Comparison of ENCODE assay signal across 18 cellular contexts in the genomic region with DNA sequence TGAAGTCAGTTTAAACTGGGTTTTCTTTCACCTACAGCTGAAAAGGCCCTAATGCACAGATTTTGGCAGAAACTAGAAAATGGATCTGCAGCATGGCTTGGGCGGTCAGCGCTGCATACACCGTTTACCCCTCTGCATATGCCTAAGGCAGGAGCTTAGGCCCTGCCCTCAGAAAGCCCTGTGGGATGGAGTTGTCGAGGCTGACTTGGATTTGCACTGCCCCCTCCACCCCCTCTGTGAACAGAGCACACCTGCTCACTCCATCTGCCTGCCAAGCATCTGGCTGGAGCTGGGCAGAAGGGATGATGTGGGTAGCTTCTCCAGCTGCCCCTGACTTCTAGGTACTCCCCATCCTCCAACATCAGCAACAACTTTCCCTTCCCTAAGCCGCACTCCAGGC. TPM values are rescaled to one million over a fixed set of nuclear protein-coding genes. Genes with fewer than 3 reads are reported as not detected.
DNase-seq lines count a peak whose midpoint lies in the region; ATAC-seq, FAIRE-seq and TF ChIP-seq lines count a peak whose summit lies in the region.
"Had no signal": no experiment of that assay in that cellular context is flagged by ENCODE, and none has a peak within 500 bp of the region (broad histone marks: within the 10 kb centered on the region; RNA-seq: fewer than 3 reads in every experiment).

No MANE protein-coding gene starts in this region.

- peaks cover 11% of the 10 kb centered on the region for H3K36me3 Mint-ChIP-seq in chondrocyte (ENCODE audit: low read depth)

- H3K27ac Mint-ChIP-seq in stimulated activated naive CD8-positive, alpha-beta T cell treated with anti-CD3 and anti-CD28 coated beads, Interleukin-15, amount 100 ng/mL, for 72 hours: peak overlapping the region; percentile 52 to 77
- no peak overlapping the region for H3K27ac Mint-ChIP-seq in chondrocyte (ENCODE audit: unreplicated experiment)
- H3K27ac Mint-ChIP-seq: IgD-negative memory B cell had no signal

- H3K9me3 ChIP-seq in small intestine (ENCODE audit: control insufficient read depth, low read depth): no peaks in the 10 kb centered on the region
- H3K9me3 ChIP-seq: HAP-1 had no signal

- no peak for FAIRE-seq in small intestine (lab: Jason Lieb, UNC)

- H3K27ac ChIP-seq in temporal lobe (ENCODE audit: low read depth, low read length): peak overlapping the region; percentile 33
- H3K27ac ChIP-seq in small intestine (ENCODE audit: low read depth in 1 of 2, low read length in 1 of 2): no peak overlapping the region
- H3K27ac ChIP-seq: C4-2B had no signal

- H3K4me3 ChIP-seq in small intestine (ENCODE audit: low read depth in 1 of 2, low read length in 2 of 2): no peak overlapping the region
- H3K4me3 ChIP-seq in foreskin fibroblast (ENCODE audit: low read depth in 1 of 2, low read length in 2 of 2): no peak overlapping the region
- H3K4me3 ChIP-seq: HAP-1 had no signal

- H3K4me1 ChIP-seq in small intestine (ENCODE audit: control insufficient read depth in 2 of 2, insufficient read depth in 1 of 2, low read depth in 1 of 2, low read length in 1 of 2): no peaks in the 10 kb centered on the region
- H3K4me1 ChIP-seq: HAP-1 had no signal

- no peak overlapping the region for H3K4me3 Mint-ChIP-seq in stimulated activated naive CD8-positive, alpha-beta T cell treated with anti-CD3 and anti-CD28 coated beads, Interleukin-15, amount 100 ng/mL, for 72 hours
- H3K4me3 Mint-ChIP-seq in chondrocyte (ENCODE audit: unreplicated experiment): no peak overlapping the region
- H3K4me3 Mint-ChIP-seq: IgD-negative memory B cell had no signal

- WGBS in small intestine, 3 donors: 93% methylated on average over 5 of the region's 5 CpGs

- no peaks in the 10 kb centered on the region for H3K27me3 ChIP-seq in small intestine (ENCODE audit: control insufficient read depth in 2 of 2, insufficient read depth in 2 of 2, low read length in 2 of 2)

- H3K27me3 Mint-ChIP-seq in stimulated activated naive CD8-positive, alpha-beta T cell treated with anti-CD3 and anti-CD28 coated beads, Interleukin-15, amount 100 ng/mL, for 72 hours: no peaks in the 10 kb centered on the region
- H3K27me3 Mint-ChIP-seq in chondrocyte (ENCODE audit: low read depth): no peaks in the 10 kb centered on the region

- TF ChIP-seq CTCF in chondrocyte (IDR thresholded peaks at IDR 0.05) (no peak), foreskin fibroblast (IDR thresholded peaks at IDR 0.05; ENCODE audit: low read depth, low read length) (no peak)

- H3K36me3 ChIP-seq in small intestine (ENCODE audit: control insufficient read depth in 2 of 2, insufficient read depth in 2 of 2, low read length in 2 of 2): peaks cover 0 to 3% of the 10 kb centered on the region in 2 donors
- H3K36me3 ChIP-seq: HAP-1 had no signal

- DNase-seq in stimulated activated naive CD8-positive, alpha-beta T cell treated with anti-CD3 and anti-CD28 coated beads, Interleukin-15, amount 100 ng/mL, for 72 hours: no peak
- no peak for DNase-seq in stimulated activated naive CD8-positive, alpha-beta T cell treated with anti-CD3 and anti-CD28 coated beads, Interleukin-15, Interleukin-2, amounts not matched to agents 100 U/mL and 50 U/mL, for 24 hours
- DNase-seq in NCI-H82 treated with DMSO at 0.1 percent for 48 hours (lab: John Stamatoyannopoulos, UW; ENCODE audit: unreplicated experiment) (peak; percentile 19), chondrocyte (ENCODE audit: low spot score) (peak; percentile 42), small intestine (no peak), C1 segment of cervical spinal cord (lab: John Stamatoyannopoulos, UW) (no peak), foreskin fibroblast (no peak)
- DNase-seq: DND-41, Karpas-422, NCI-H1436, NCI-H1930, PC-3, RPMI8226, T-helper 1 cell had no signal

- no peaks in the 10 kb centered on the region for H3K9me3 Mint-ChIP-seq in stimulated activated naive CD8-positive, alpha-beta T cell treated with anti-CD3 and anti-CD28 coated beads, Interleukin-15, amount 100 ng/mL, for 72 hours
- peaks cover 4% of the 10 kb centered on the region for H3K9me3 Mint-ChIP-seq in chondrocyte (ENCODE audit: low read depth)

- ATAC-seq in stimulated activated naive CD8-positive, alpha-beta T cell treated with anti-CD3 and anti-CD28 coated beads, Interleukin-15, amount 100 ng/mL, for 72 hours: no peak
- ATAC-seq in stimulated activated naive CD8-positive, alpha-beta T cell treated with anti-CD3 and anti-CD28 coated beads, Interleukin-15, Interleukin-2, amounts not matched to agents 100 U/mL and 50 U/mL, for 24 hours: no peak
- ATAC-seq: PC-3 had no signal

- H3K4me1 Mint-ChIP-seq in stimulated activated naive CD8-positive, alpha-beta T cell treated with anti-CD3 and anti-CD28 coated beads, Interleukin-15, amount 100 ng/mL, for 72 hours: no peaks in the 10 kb centered on the region
- no peaks in the 10 kb centered on the region for H3K4me1 Mint-ChIP-seq in chondrocyte (ENCODE audit: low read depth)
- H3K4me1 Mint-ChIP-seq: IgD-negative memory B cell had no signal

RNA-seq across cellular contexts. Expression of a gene that starts 41.9 kb away (rescaled TPM):
- 29.9 to 45.6 TPM (median 40.3 TPM) in 3 replicates for total RNA-seq in chondrocyte
- 11.6 TPM for total RNA-seq in temporal lobe
- 1 to 10 TPM; 2.9 to 8.8 (median 3.0) TPM for polyA plus RNA-seq in small intestine

Comparison
In these comparisons a context has a peak if more than half of its experiments do, and no peak if none do; other contexts are left out.
1. DNase-seq: peak in NCI-H82 treated with DMSO at 0.1 percent for 48 hours (single experiment) and chondrocyte (single experiment); none in stimulated activated naive CD8-positive, alpha-beta T cell treated with anti-CD3 and anti-CD28 coated beads, Interleukin-15, amount 100 ng/mL, for 72 hours (0 of 2), stimulated activated naive CD8-positive, alpha-beta T cell treated with anti-CD3 and anti-CD28 coated beads, Interleukin-15, Interleukin-2, amounts not matched to agents 100 U/mL and 50 U/mL, for 24 hours (single experiment), small intestine (single experiment), C1 segment of cervical spinal cord (0 of 14) and foreskin fibroblast (0 of 2).